Comparison of ENCODE assay signal across 1 cellular context in the genomic region with DNA sequence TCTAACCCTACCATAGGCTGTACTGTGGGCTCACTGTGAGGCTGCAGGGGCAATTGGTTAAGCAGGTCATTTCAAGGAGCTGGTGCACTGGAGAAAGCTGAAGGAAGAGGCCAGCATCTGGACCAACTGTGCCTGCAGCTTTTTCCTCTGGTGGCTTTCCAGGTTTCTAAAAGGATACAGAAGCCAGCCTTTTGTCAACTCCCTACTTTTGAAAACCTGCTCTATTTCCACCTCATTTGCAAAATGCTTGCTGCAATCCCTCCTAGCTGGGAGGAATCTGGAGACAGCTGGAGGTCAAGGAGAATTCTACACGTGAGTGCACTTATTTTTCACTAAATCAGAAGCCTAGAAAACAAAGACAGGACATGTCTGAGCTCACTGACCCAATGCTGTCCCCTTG.
TF ChIP-seq lines count a peak whose summit lies in the region.

No MANE protein-coding gene starts in this region.

TF ChIP-seq in GM23338, 12 proteins besides CTCF, POLR2A, EP300 and RAD21 (continued from another document):
- TF ChIP-seq, protein P1, sequence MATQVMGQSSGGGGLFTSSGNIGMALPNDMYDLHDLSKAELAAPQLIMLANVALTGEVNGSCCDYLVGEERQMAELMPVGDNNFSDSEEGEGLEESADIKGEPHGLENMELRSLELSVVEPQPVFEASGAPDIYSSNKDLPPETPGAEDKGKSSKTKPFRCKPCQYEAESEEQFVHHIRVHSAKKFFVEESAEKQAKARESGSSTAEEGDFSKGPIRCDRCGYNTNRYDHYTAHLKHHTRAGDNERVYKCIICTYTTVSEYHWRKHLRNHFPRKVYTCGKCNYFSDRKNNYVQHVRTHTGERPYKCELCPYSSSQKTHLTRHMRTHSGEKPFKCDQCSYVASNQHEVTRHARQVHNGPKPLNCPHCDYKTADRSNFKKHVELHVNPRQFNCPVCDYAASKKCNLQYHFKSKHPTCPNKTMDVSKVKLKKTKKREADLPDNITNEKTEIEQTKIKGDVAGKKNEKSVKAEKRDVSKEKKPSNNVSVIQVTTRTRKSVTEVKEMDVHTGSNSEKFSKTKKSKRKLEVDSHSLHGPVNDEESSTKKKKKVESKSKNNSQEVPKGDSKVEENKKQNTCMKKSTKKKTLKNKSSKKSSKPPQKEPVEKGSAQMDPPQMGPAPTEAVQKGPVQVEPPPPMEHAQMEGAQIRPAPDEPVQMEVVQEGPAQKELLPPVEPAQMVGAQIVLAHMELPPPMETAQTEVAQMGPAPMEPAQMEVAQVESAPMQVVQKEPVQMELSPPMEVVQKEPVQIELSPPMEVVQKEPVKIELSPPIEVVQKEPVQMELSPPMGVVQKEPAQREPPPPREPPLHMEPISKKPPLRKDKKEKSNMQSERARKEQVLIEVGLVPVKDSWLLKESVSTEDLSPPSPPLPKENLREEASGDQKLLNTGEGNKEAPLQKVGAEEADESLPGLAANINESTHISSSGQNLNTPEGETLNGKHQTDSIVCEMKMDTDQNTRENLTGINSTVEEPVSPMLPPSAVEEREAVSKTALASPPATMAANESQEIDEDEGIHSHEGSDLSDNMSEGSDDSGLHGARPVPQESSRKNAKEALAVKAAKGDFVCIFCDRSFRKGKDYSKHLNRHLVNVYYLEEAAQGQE (IDR thresholded peaks at IDR 0.05; ENCODE audit: unreplicated experiment): no peak
- no peak for TF ChIP-seq STAT1 (IDR thresholded peaks at IDR 0.05; ENCODE audit: unreplicated experiment)
- no peak for TF ChIP-seq NANOG (IDR thresholded peaks at IDR 0.05; ENCODE audit: borderline replicate concordance)
